ENCODE assay signal across 22 cellular contexts in genomic region chr6:106667022-106667402, GRCh38. TPM values are rescaled to one million over a fixed set of nuclear protein-coding genes. Genes with fewer than 3 reads are reported as not detected.
DNase-seq lines count a peak whose midpoint lies in the region; ATAC-seq and TF ChIP-seq lines count a peak whose summit lies in the region.
"Had no signal": no experiment of that assay in that cellular context is flagged by ENCODE, and none has a peak within 500 bp of the region (broad histone marks: within the 10 kb centered on the region; RNA-seq: fewer than 3 reads in every experiment).

No MANE protein-coding gene starts in this region.

- peak overlapping the region; percentile 56 for H3K9ac ChIP-seq in OCI-LY3 (ENCODE audit: low read length)
- H3K9ac ChIP-seq: KMS-11 had no signal

- no peak overlapping the region for H3K4me3 Mint-ChIP-seq in CD14-positive monocyte
- no peak overlapping the region for H3K4me3 Mint-ChIP-seq in mesothelial cell of epicardium
- H3K4me3 Mint-ChIP-seq: activated CD4-positive, alpha-beta memory T cell treated with anti-CD3 and anti-CD28 coated beads, Interleukin-2, amount 10 ng/mL, durations not matched to agents 7 days and 5 days; brain; CD4-positive, CD25-positive, alpha-beta regulatory T cell; immature natural killer cell had no signal

- H3K27me3 ChIP-seq in OCI-LY3 (ENCODE audit: low read depth, low read length) (no peaks in the 10 kb centered on the region), aorta (ENCODE audit: control insufficient read depth in 1 of 2, insufficient read depth in 2 of 2, low read length in 1 of 2) (no peaks in the 10 kb centered on the region)
- H3K27me3 ChIP-seq: heart left ventricle, Peyer's patch had no signal

- no peak for DNase-seq in CD14-positive monocyte (ENCODE audit: low spot score)
- DNase-seq in mesothelial cell of epicardium (ENCODE audit: low spot score in 2 of 2, unreplicated experiment in 2 of 2), result no peak
- no peak for DNase-seq in C1 segment of cervical spinal cord (lab: John Stamatoyannopoulos, UW)
- DNase-seq in aorta, result no peak
- DNase-seq: activated CD4-positive, alpha-beta memory T cell treated with anti-CD3 and anti-CD28 coated beads, Interleukin-2, amount 10 ng/mL, durations not matched to agents 7 days and 5 days; activated effector memory CD4-positive, alpha-beta T cell treated with Interleukin-2 at 50 U/mL for 16 hours; CD4-positive, CD25-positive, alpha-beta regulatory T cell; EL; GOT3; heart left ventricle; immature natural killer cell; mesendoderm; NCI-H510A treated with DMSO at 0.1 percent for 48 hours; stimulated activated CD4-positive, alpha-beta T cell treated with anti-CD3 and anti-CD28 coated beads, Interleukin-2, amount 100 ng/mL, for 24 hours had no signal

- H3K79me2 ChIP-seq in OCI-LY3 (ENCODE audit: low read length), result no peaks in the 10 kb centered on the region

- TF ChIP-seq CTCF in CD14-positive monocyte (IDR thresholded peaks at IDR 0.05), result no peak
- no peak for TF ChIP-seq CTCF in OCI-LY3 (IDR thresholded peaks at IDR 0.05; ENCODE audit: low read depth, low read length)
- no peak for TF ChIP-seq CTCF in mesothelial cell of epicardium (IDR thresholded peaks at IDR 0.05; ENCODE audit: unreplicated experiment)

- H4K20me1 ChIP-seq in OCI-LY3 (ENCODE audit: insufficient read depth, low read length), result no peaks in the 10 kb centered on the region

- H3K4me1 Mint-ChIP-seq in CD14-positive monocyte, result peaks cover 22% of the 10 kb centered on the region
- H3K4me1 Mint-ChIP-seq in mesothelial cell of epicardium, result peaks cover 32% of the 10 kb centered on the region
- H3K4me1 Mint-ChIP-seq: brain, immature natural killer cell had no signal

- H3K9me3 ChIP-seq in OCI-LY3 (ENCODE audit: insufficient read depth, low read length), result no peaks in the 10 kb centered on the region
- H3K9me3 ChIP-seq in aorta (ENCODE audit: control insufficient read depth, low read length), result no peaks in the 10 kb centered on the region
- H3K9me3 ChIP-seq: heart left ventricle, Peyer's patch had no signal

- ATAC-seq in HG02840 (IDR thresholded peaks at IDR 0.05; ENCODE audit: low FRiP score, unreplicated experiment) (peak; percentile 28), aorta (ENCODE audit: low FRiP score) (no peak), HG03097 (IDR thresholded peaks at IDR 0.05; ENCODE audit: low FRiP score, unreplicated experiment) (no peak), GM19397 (IDR thresholded peaks at IDR 0.05; ENCODE audit: unreplicated experiment) (no peak)

- WGBS in aorta, 2 donors, result 96 to 97% methylated on average over 4 of the region's 4 CpGs

- H3K4me1 ChIP-seq in OCI-LY3 (ENCODE audit: low read length) (peaks cover 55% of the 10 kb centered on the region), aorta (ENCODE audit: control insufficient read depth in 1 of 2, insufficient read depth in 2 of 2, low read length in 2 of 2) (no peaks in the 10 kb centered on the region)
- H3K4me1 ChIP-seq: heart left ventricle, Peyer's patch had no signal

- peak overlapping the region in 5 of 7 donors; percentile 12 to 76 (median 27) for H3K27ac Mint-ChIP-seq in CD14-positive monocyte
- H3K27ac Mint-ChIP-seq in mesothelial cell of epicardium, result peak overlapping the region; percentile 32
- H3K27ac Mint-ChIP-seq: activated CD4-positive, alpha-beta memory T cell treated with anti-CD3 and anti-CD28 coated beads, Interleukin-2, amount 10 ng/mL, durations not matched to agents 7 days and 5 days had no signal

- H3K36me3 Mint-ChIP-seq in CD14-positive monocyte, result peaks cover 35 to 36% of the 10 kb centered on the region in 2 donors
- H3K36me3 Mint-ChIP-seq in mesothelial cell of epicardium, result peaks cover 36% of the 10 kb centered on the region

- H3K27ac ChIP-seq in OCI-LY3 (ENCODE audit: low read length) (peak overlapping the region; percentile 98), aorta (ENCODE audit: low read depth in 1 of 2, low read length in 2 of 2) (no peak overlapping the region)
- H3K27ac ChIP-seq: heart left ventricle, KMS-11, skin epidermis had no signal

- H3K36me3 ChIP-seq in OCI-LY3 (replicated peaks; ENCODE audit: low read depth, low read length), result peaks cover 42% of the 10 kb centered on the region
- H3K36me3 ChIP-seq in aorta (ENCODE audit: control insufficient read depth in 1 of 2, insufficient read depth in 2 of 2, low read length in 1 of 2), result peaks cover 2 to 6% of the 10 kb centered on the region in 2 donors

- H2AFZ ChIP-seq in OCI-LY3 (ENCODE audit: low read depth, low read length), result no peak overlapping the region

- intact Hi-C loops in CD14-positive monocyte (cut with micrococcal nuclease) (no loop called here), aorta (cut with DNase I) (no loop called here)

- H3K4me3 ChIP-seq in OCI-LY3 (ENCODE audit: low read length) (peak overlapping the region; percentile 49), aorta (ENCODE audit: low read length in 2 of 2) (no peak overlapping the region)
- H3K4me3 ChIP-seq: heart left ventricle, Peyer's patch, skin epidermis had no signal

- H3K27me3 Mint-ChIP-seq in CD14-positive monocyte (ENCODE audit: low read depth in 3 of 3), result no peaks in the 10 kb centered on the region
- no peaks in the 10 kb centered on the region for H3K27me3 Mint-ChIP-seq in mesothelial cell of epicardium (ENCODE audit: low read depth)
- H3K27me3 Mint-ChIP-seq: activated CD4-positive, alpha-beta memory T cell treated with anti-CD3 and anti-CD28 coated beads, Interleukin-2, amount 10 ng/mL, durations not matched to agents 7 days and 5 days; brain; CD4-positive, CD25-positive, alpha-beta regulatory T cell had no signal

- H3K9me3 Mint-ChIP-seq in CD14-positive monocyte (peaks cover 0 to 11% (median 4%) of the 10 kb centered on the region in 7 donors), mesothelial cell of epicardium (peaks cover 6% of the 10 kb centered on the region)
- H3K9me3 Mint-ChIP-seq: activated CD4-positive, alpha-beta memory T cell treated with anti-CD3 and anti-CD28 coated beads, Interleukin-2, amount 10 ng/mL, durations not matched to agents 7 days and 5 days; brain; immature natural killer cell had no signal

- H3K4me2 ChIP-seq in OCI-LY3 (ENCODE audit: low read length), result peak overlapping the region; percentile 50
- H3K4me2 ChIP-seq: KMS-11 had no signal

RNA-seq across cellular contexts. Expression of gene QRSL1, which starts 37.6 kb away (rescaled TPM):
- polyA plus RNA-seq in CD14-positive monocyte (1 to 10 TPM; 5.8 to 7.8 TPM), aorta (1 to 10 TPM; 1.9 to 5.0 TPM)
- total RNA-seq in mesothelial cell of epicardium (16.1 to 17.5 TPM (median 17.2 TPM) in 3 replicates), aorta (1 to 10 TPM; 5.2 to 8.7 TPM)

RNA-seq across cellular contexts. Expression of gene RTN4IP1, which starts 37.7 kb away (rescaled TPM):
- polyA plus RNA-seq in CD14-positive monocyte (1 to 10 TPM; 4.5 to 6.7 TPM), aorta (1 to 10 TPM; 2.5 to 3.6 TPM)
- total RNA-seq in mesothelial cell of epicardium (6.8 to 8.1 TPM (median 7.5 TPM) in 3 replicates), aorta (1 to 10 TPM; 3.1 TPM)
